22 cellular contexts compared by ENCODE assay signal in genomic region chr14:104894331-104895206, GRCh38. TPM values are rescaled to one million over a fixed set of nuclear protein-coding genes. Genes with fewer than 3 reads are reported as not detected.
A peak's percentile ranks its signal among the peaks of the same experiment; 100 is the strongest.
DNase-seq lines count a peak whose midpoint lies in the region; ATAC-seq, FAIRE-seq and TF ChIP-seq lines count a peak whose summit lies in the region.
"Had no signal": no experiment of that assay in that cellular context is flagged by ENCODE, and none has a peak within 500 bp of the region (broad histone marks: within the 10 kb centered on the region; RNA-seq: fewer than 3 reads in every experiment).

No MANE protein-coding gene starts in this region.

- no peak overlapping the region for H3K27ac ChIP-seq in endothelial cell of umbilical vein (ENCODE audit: insufficient read depth, low read depth, low read length)
- no peak overlapping the region for H3K27ac ChIP-seq in right lobe of liver
- no peak overlapping the region for H3K27ac ChIP-seq in GM23248
- no peak overlapping the region for H3K27ac ChIP-seq in A673 (ENCODE audit: low read depth, low read length, poor library complexity, severe bottlenecking)
- H3K27ac ChIP-seq: HL-60, suprapubic skin had no signal

- H3K9me3 ChIP-seq in endothelial cell of umbilical vein (replicated peaks; ENCODE audit: control insufficient read depth, insufficient read depth, low read length) = no peaks in the 10 kb centered on the region
- no peaks in the 10 kb centered on the region for H3K9me3 ChIP-seq in right lobe of liver
- H3K9me3 ChIP-seq in GM23248 (ENCODE audit: low read depth) = no peaks in the 10 kb centered on the region
- no peaks in the 10 kb centered on the region for H3K9me3 ChIP-seq in A673 (ENCODE audit: low read depth, low read length, poor library complexity, severe bottlenecking)
- H3K9me3 ChIP-seq: gastroesophageal sphincter, suprapubic skin had no signal

- no peaks in the 10 kb centered on the region for H3F3A ChIP-seq in GM23248 (ENCODE audit: insufficient read depth)

- no TSS peak for BruUV-seq in endothelial cell of umbilical vein (replicated peaks; lab: Mats Ljungman, UMichigan)
- BruUV-seq in A673 (replicated peaks; lab: Mats Ljungman, UMichigan) = no TSS peak

- H4K20me1 ChIP-seq in endothelial cell of umbilical vein (replicated peaks; ENCODE audit: control insufficient read depth, extremely low read depth, insufficient read depth, low read length) = no peaks in the 10 kb centered on the region
- no peaks in the 10 kb centered on the region for H4K20me1 ChIP-seq in GM23248 (ENCODE audit: insufficient read depth)

- in situ Hi-C loops in GM23248 (cut with MboI) = no loop called here

- H3K9me1 ChIP-seq in endothelial cell of umbilical vein (replicated peaks; ENCODE audit: control insufficient read depth, extremely low read depth, insufficient read depth, low read length) = no peaks in the 10 kb centered on the region

- dilution Hi-C loops in endothelial cell of umbilical vein (cut with MboI; ENCODE audit: extremely low pct_ligation_motif_present, low sequenced_read_pairs) = no loop called here

- CTCF ChIA-PET in endothelial cell of umbilical vein (lab: Charles Lee) = interaction anchor here (0.7 to 2.9 kb wide), 7 partner anchors 11 to 151 kb away, joined by 3 to 8 read pairs (median 3); no protein-coding TSS in a partner anchor
- CTCF ChIA-PET in A673 (lab: Charles Lee) = no interaction called here

- peak; percentile 66 for FAIRE-seq in endothelial cell of umbilical vein (lab: Jason Lieb, UNC)
- FAIRE-seq: GM12878 had no signal

- no peak overlapping the region for H3K4me2 ChIP-seq in endothelial cell of umbilical vein (ENCODE audit: insufficient read depth, low read length)
- H3K4me2 ChIP-seq in GM23248 (ENCODE audit: unreplicated experiment) = no peak overlapping the region

- H3K9me2 ChIP-seq in GM23248 (ENCODE audit: insufficient read depth) = no peaks in the 10 kb centered on the region

- H3K9ac ChIP-seq in endothelial cell of umbilical vein (replicated peaks; ENCODE audit: extremely low read depth, insufficient read depth, low read length) (no peak overlapping the region), GM23248 (no peak overlapping the region)

- intact Hi-C loops in Right ventricle myocardium inferior (cut with DNase I) (loop anchor here (5.0 kb wide), 1 partner anchor 153 kb away; no protein-coding TSS in a partner anchor), cardiac septum (cut with DNase I) (loop anchor here (2.0 kb wide), 1 partner anchor 152 kb away; no protein-coding TSS in a partner anchor), endothelial cell of umbilical vein (cut with micrococcal nuclease) (no loop called here), right lobe of liver (cut with DNase I) (no loop called here), A673 (cut with micrococcal nuclease; ENCODE audit: unreplicated experiment) (no loop called here)

- H3K4me3 ChIP-seq in endothelial cell of umbilical vein (replicated peaks in 1 of 3; ENCODE audit: insufficient read depth in 1 of 3, low read depth in 1 of 3, low read length in 3 of 3) = no peak overlapping the region
- no peak overlapping the region for H3K4me3 ChIP-seq in right lobe of liver
- H3K4me3 ChIP-seq in GM23248 = no peak overlapping the region
- H3K4me3 ChIP-seq in A673 (ENCODE audit: low read depth, low read length, poor library complexity, severe bottlenecking) = no peak overlapping the region
- H3K4me3 ChIP-seq: gastroesophageal sphincter, GM12878, suprapubic skin had no signal

- peak; percentile 14 for ATAC-seq in Right ventricle myocardium inferior
- peak in 2 of 4 donors; percentile 2 to 9 for ATAC-seq in right lobe of liver
- ATAC-seq: CD8-positive, alpha-beta T cell; gastroesophageal sphincter; GM12878; WTC11 had no signal

- WGBS in right lobe of liver (ENCODE audit: insufficient coverage, low coverage, low lambda C conversion rate, missing lambda C conversion rate) = 60% methylated on average over 1 of the region's 30 CpGs
- 85 to 86% methylated on average over 25 to 30 of the region's 30 CpGs for WGBS in GM23248 (ENCODE audit: low coverage in 1 of 2, low lambda C conversion rate in 2 of 2, missing lambda C conversion rate in 2 of 2), 2 experiments

- POLR2A ChIA-PET in endothelial cell of umbilical vein (lab: Charles Lee) = interaction anchor here (0.6 kb wide), 1 partner anchor 11 kb away, joined by 3 read pairs; no protein-coding TSS in a partner anchor
- POLR2A ChIA-PET in A673 (lab: Charles Lee; ENCODE audit: low non-redundant PET) = no interaction called here

- TF ChIP-seq POLR2A in endothelial cell of umbilical vein (IDR thresholded peaks at IDR 0.05; ENCODE audit: low read depth, low read length) = no peak
- TF ChIP-seq POLR2A in right lobe of liver (IDR thresholded peaks at IDR 0.05) = no peak

- H2AFZ ChIP-seq in endothelial cell of umbilical vein (ENCODE audit: low read depth, low read length) = peak overlapping the region; percentile 12
- H2AFZ ChIP-seq in GM23248 = no peak overlapping the region

- no peaks in the 10 kb centered on the region for H3K79me2 ChIP-seq in endothelial cell of umbilical vein (ENCODE audit: control insufficient read depth, insufficient read depth, low read length)
- H3K79me2 ChIP-seq in GM23248 (ENCODE audit: insufficient read depth) = no peaks in the 10 kb centered on the region

- TF ChIP-seq CTCF in endothelial cell of umbilical vein (IDR thresholded peaks at IDR 0.05; ENCODE audit: extremely low read depth in 1 of 2, insufficient read depth in 1 of 2, low read depth in 1 of 2, low read length in 2 of 2) = no peak
- no peak for TF ChIP-seq CTCF in right lobe of liver (IDR thresholded peaks at IDR 0.05)
- no peak for TF ChIP-seq CTCF in A673 (conservative IDR thresholded peaks at IDR 0.05; ENCODE audit: low read depth, low read length)

- H3K36me3 ChIP-seq in endothelial cell of umbilical vein (ENCODE audit: control insufficient read depth in 2 of 2, extremely low read depth in 1 of 2, insufficient read depth in 2 of 2, low read length in 2 of 2) (no peaks in the 10 kb centered on the region), right lobe of liver (no peaks in the 10 kb centered on the region), GM23248 (ENCODE audit: low read depth) (no peaks in the 10 kb centered on the region; the same call in 1 of the 2 replicates), A673 (ENCODE audit: insufficient read depth, low read length, poor library complexity, severe bottlenecking) (no peaks in the 10 kb centered on the region)

- DNase-seq in Right ventricle myocardium inferior (ENCODE audit: missing footprints) = no peak
- no peak for DNase-seq in cardiac septum (ENCODE audit: low spot score)
- peak; percentile 15 for DNase-seq in endothelial cell of umbilical vein (ENCODE audit: low read depth, low spot score)
- DNase-seq in right lobe of liver = peak in 2 of 3 donors; percentile 43 to 52
- DNase-seq in DMS114 treated with DMSO at 0.1 percent for 48 hours (lab: John Stamatoyannopoulos, UW; ENCODE audit: unreplicated experiment) = no peak
- DNase-seq in GM23248 = no peak
- no peak for DNase-seq in A673 (ENCODE audit: low spot score)
- no peak for DNase-seq in NK-92 (lab: John Stamatoyannopoulos, UW; ENCODE audit: unreplicated experiment)
- DNase-seq: activated naive CD8-positive, alpha-beta T cell treated with anti-CD3 and anti-CD28 coated beads for 36 hours; mammary epithelial cell; NCI-H1048; NCI-H2081 treated with DMSO at 0.1 percent for 48 hours; SIG-M5; stimulated activated CD8-positive, alpha-beta memory T cell treated with anti-CD3 and anti-CD28 coated beads, Interleukin-4, amount 100 ng/mL, for 48 hours; T-helper 2 cell had no signal

- H3K4me1 ChIP-seq in endothelial cell of umbilical vein (ENCODE audit: control insufficient read depth, extremely low read depth, insufficient read depth, low read length) = peaks cover 16% of the 10 kb centered on the region
- H3K4me1 ChIP-seq in right lobe of liver = peaks cover 0 to 5% (median 0%) of the 10 kb centered on the region in 4 donors
- no peaks in the 10 kb centered on the region for H3K4me1 ChIP-seq in GM23248 (ENCODE audit: insufficient read depth)
- H3K4me1 ChIP-seq in A673 (ENCODE audit: insufficient read depth, low read length, poor library complexity, severe bottlenecking) = no peaks in the 10 kb centered on the region

- H3K27me3 ChIP-seq in endothelial cell of umbilical vein (ENCODE audit: control insufficient read depth in 2 of 2, insufficient read depth in 2 of 2, low read length in 2 of 2) (no peaks in the 10 kb centered on the region), right lobe of liver (no peaks in the 10 kb centered on the region), GM23248 (replicated peaks; ENCODE audit: insufficient read depth) (no peaks in the 10 kb centered on the region), A673 (replicated peaks; ENCODE audit: insufficient read depth, low read depth, low read length, poor library complexity) (no peaks in the 10 kb centered on the region)
- H3K27me3 ChIP-seq: gastroesophageal sphincter, suprapubic skin had no signal

RNA-seq across cellular contexts. Expression of gene CEP170B, which starts 29.5 kb away (rescaled TPM):
- total RNA-seq in Right ventricle myocardium inferior = 10.5 TPM
- 19.2 TPM for total RNA-seq in cardiac septum
- 35.0 and 38.6 TPM in 2 replicates for total RNA-seq in endothelial cell of umbilical vein
- 13.9 and 16.7 TPM in 2 replicates for polyA plus RNA-seq in endothelial cell of umbilical vein
- polyA plus RNA-seq in endothelial cell of umbilical vein (2011; cell fraction: cytosol; rRNA removed) = 8.4 and 12.7 TPM in 2 replicates
- polyA plus RNA-seq in endothelial cell of umbilical vein (2011; cell fraction: nucleus; rRNA removed) = 48.5 and 49.5 TPM in 2 replicates
- polyA plus RNA-seq in endothelial cell of umbilical vein (2012) = 17.7 and 23.4 TPM in 2 replicates
- 8.0 and 9.5 TPM in 2 replicates for polyA minus RNA-seq in endothelial cell of umbilical vein
- polyA minus RNA-seq in endothelial cell of umbilical vein (2011; cell fraction: cytosol; rRNA and poly(A)+ RNA removed) = 9.2 TPM
- 8.2 and 15.8 TPM in 2 replicates for polyA minus RNA-seq in endothelial cell of umbilical vein (2011; cell fraction: nucleus; rRNA and poly(A)+ RNA removed)
- total RNA-seq in right lobe of liver = 10 to 100 TPM; 13.2 to 22.4 (median 16.8) TPM
- 23.3 and 24.5 TPM in 2 replicates for total RNA-seq in GM23248 (2014; rRNA removed; shearing (Covaris generic))
- polyA plus RNA-seq in GM23248 (2016; fragmentation: Nextera tagmentation; extraction: Ambion mirVana) = 2.5 and 2.7 TPM in 2 replicates
- total RNA-seq in A673 (2021) = 20.8 and 22.6 TPM in 2 replicates

RNA-seq across cellular contexts. Expression of gene PLD4, which starts 30.1 kb away (rescaled TPM):
- not detected for total RNA-seq in Right ventricle myocardium inferior
- 0.51 TPM for total RNA-seq in cardiac septum
- total RNA-seq in endothelial cell of umbilical vein = 0.05 and 0.11 TPM in 2 replicates
- 0.01 and 0.03 TPM in 2 replicates for polyA plus RNA-seq in endothelial cell of umbilical vein
- 0.01 TPM in 1 of 2 replicates, not detected in the other for polyA plus RNA-seq in endothelial cell of umbilical vein (2011; cell fraction: cytosol; rRNA removed)
- polyA plus RNA-seq in endothelial cell of umbilical vein (2011; cell fraction: nucleus; rRNA removed) = 0.11 and 0.18 TPM in 2 replicates
- not detected in 2 replicates for polyA plus RNA-seq in endothelial cell of umbilical vein (2012)
- 0.11 and 0.15 TPM in 2 replicates for polyA minus RNA-seq in endothelial cell of umbilical vein
- not detected for polyA minus RNA-seq in endothelial cell of umbilical vein (2011; cell fraction: cytosol; rRNA and poly(A)+ RNA removed)
- polyA minus RNA-seq in endothelial cell of umbilical vein (2011; cell fraction: nucleus; rRNA and poly(A)+ RNA removed) = 0.14 TPM in 1 of 2 replicates, not detected in the other
- under 1 TPM in 4 of 6 experiments, not detected in 2; 0.12 to 0.49 (median 0.33) TPM for total RNA-seq in right lobe of liver
- not detected in 2 replicates for total RNA-seq in GM23248 (2014; rRNA removed; shearing (Covaris generic))
- polyA plus RNA-seq in GM23248 (2016; fragmentation: Nextera tagmentation; extraction: Ambion mirVana) = not detected in 2 replicates
- total RNA-seq in A673 (2021) = not detected in 2 replicates
- total RNA-seq: activated naive CD8-positive, alpha-beta T cell treated with anti-CD3 and anti-CD28 coated beads for 36 hours; H9 had no signal

Comparison
In these comparisons a context has a peak if more than half of its experiments do, and no peak if none do; other contexts are left out.
1. DNase-seq: peak in endothelial cell of umbilical vein (single experiment) and right lobe of liver (2 of 3); none in Right ventricle myocardium inferior (single experiment), cardiac septum (single experiment), DMS114 treated with DMSO at 0.1 percent for 48 hours (single experiment), GM23248 (single experiment), A673 (single experiment) and NK-92 (single experiment).
2. intact Hi-C loops: an anchor here in Right ventricle myocardium inferior (5.0 kb wide) and cardiac septum (2.0 kb wide); none called in endothelial cell of umbilical vein, right lobe of liver and A673.